ENCODE assay signal across 8 cellular contexts in the genomic region with DNA sequence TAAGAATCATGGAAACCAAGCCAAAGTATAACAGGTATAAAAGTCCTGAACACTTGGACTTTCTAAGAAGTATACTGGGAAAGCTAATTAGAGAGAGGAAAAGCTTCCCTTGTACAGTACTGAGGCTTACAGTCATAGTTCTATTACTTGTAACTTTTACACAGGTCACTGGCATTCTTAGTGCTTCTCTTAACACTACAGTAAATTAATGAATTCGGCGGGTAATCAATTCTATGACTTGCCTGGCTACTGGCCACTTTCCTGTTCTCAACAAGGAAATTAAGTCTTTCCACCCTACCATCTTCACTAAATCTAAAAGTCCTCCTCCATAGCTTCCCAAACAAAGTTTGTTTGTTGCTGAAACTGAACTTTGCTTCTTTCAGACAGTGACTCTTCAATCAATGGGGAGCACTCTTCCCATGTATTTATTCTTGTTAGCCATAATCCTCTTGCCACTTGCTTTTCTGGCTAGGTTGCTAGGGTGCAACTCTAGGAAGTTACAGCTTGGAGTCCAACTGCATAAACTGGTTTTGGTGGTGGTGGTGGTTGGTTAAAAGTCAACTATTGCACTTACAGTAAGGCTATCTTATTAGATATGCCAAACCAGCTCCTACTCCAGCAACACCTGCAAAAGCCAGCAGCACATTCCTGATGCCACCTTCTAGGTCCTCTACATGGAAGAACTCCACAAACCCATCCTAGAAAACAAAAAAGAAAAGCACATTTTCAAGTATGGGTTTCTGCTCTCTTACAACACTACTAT. TPM values are rescaled to one million over a fixed set of nuclear protein-coding genes. Genes with fewer than 3 reads are reported as not detected.
DNase-seq lines count a peak whose midpoint lies in the region; ATAC-seq, FAIRE-seq and TF ChIP-seq lines count a peak whose summit lies in the region.

No MANE protein-coding gene starts in this region.

- H4K20me1 ChIP-seq in HCT116 (ENCODE audit: insufficient read depth), result peaks cover 58% of the 10 kb centered on the region

- TF ChIP-seq CTCF in HCT116 (IDR thresholded peaks at IDR 0.05 in 2 of 3, conservative IDR thresholded peaks at IDR 0.05 in 1 of 3; ENCODE audit: borderline replicate concordance in 1 of 3, insufficient read depth in 1 of 3, low read depth in 2 of 3, low read length in 2 of 3) (no peak), WI38 (IDR thresholded peaks at IDR 0.05; ENCODE audit: low read depth, low read length) (no peak)

- H3K9me3 ChIP-seq in HCT116 (ENCODE audit: control insufficient read depth in 1 of 2, insufficient read depth in 1 of 2, low read depth in 1 of 2, low read length in 2 of 2), result no peaks in the 10 kb centered on the region
- no peaks in the 10 kb centered on the region for H3K9me3 ChIP-seq in right cardiac atrium (ENCODE audit: control insufficient read depth, low read length)
- no peaks in the 10 kb centered on the region for H3K9me3 ChIP-seq in small intestine (ENCODE audit: control insufficient read depth, low read depth)

- ATAC-seq in HCT116, result no peak
- ATAC-seq in right cardiac atrium, result no peak
- ATAC-seq in HG03175 (IDR thresholded peaks at IDR 0.05; ENCODE audit: unreplicated experiment), result no peak
- no peak for ATAC-seq in GM18520 (IDR thresholded peaks at IDR 0.05; ENCODE audit: unreplicated experiment)
- ATAC-seq in GM21529 (IDR thresholded peaks at IDR 0.05; ENCODE audit: unreplicated experiment), result no peak
- no peak for ATAC-seq in GM21367 (IDR thresholded peaks at IDR 0.05; ENCODE audit: unreplicated experiment)

- no peak overlapping the region for H2AFZ ChIP-seq in HCT116 (ENCODE audit: low read depth, low read length, poor library complexity, severe bottlenecking)

- no peak for TF ChIP-seq POLR2A in HCT116 (IDR thresholded peaks at IDR 0.05; ENCODE audit: borderline replicate concordance, extremely low read depth, insufficient read depth, insufficient read length)

- intact Hi-C loops in HCT116 (cut with micrococcal nuclease), result loop anchor here (5.0 kb wide), 1 partner anchor 400 kb away; no protein-coding TSS in a partner anchor
- intact Hi-C loops in right cardiac atrium (cut with DNase I), result loop anchor here in 2 of 4 donors (5.0 kb wide), 1 partner anchor 45 kb away; no protein-coding TSS in a partner anchor

- H3K27me3 ChIP-seq in HCT116 (ENCODE audit: insufficient read depth, low read length) (no peaks in the 10 kb centered on the region), right cardiac atrium (ENCODE audit: control insufficient read depth, insufficient read depth) (no peaks in the 10 kb centered on the region), small intestine (ENCODE audit: control insufficient read depth in 2 of 2, insufficient read depth in 2 of 2, low read length in 2 of 2) (no peaks in the 10 kb centered on the region)

- no peaks in the 10 kb centered on the region for H3K9me2 ChIP-seq in HCT116 (ENCODE audit: insufficient read depth)

- H3K36me3 ChIP-seq in HCT116 (ENCODE audit: control insufficient read depth in 1 of 2, insufficient read depth in 2 of 2, low read length in 2 of 2), result peaks cover 35 to 58% of the 10 kb centered on the region in 2 experiments
- H3K36me3 ChIP-seq in small intestine (ENCODE audit: control insufficient read depth in 2 of 2, insufficient read depth in 2 of 2, low read length in 2 of 2), result peaks cover 13 to 16% of the 10 kb centered on the region in 2 donors

- no TSS peak for BruUV-seq in HCT116 (replicated peaks; lab: Mats Ljungman, UMichigan)

- H3K4me1 ChIP-seq in HCT116 (ENCODE audit: control insufficient read depth in 1 of 2, insufficient read depth in 2 of 2, low read length in 2 of 2) (peaks cover 33 to 65% of the 10 kb centered on the region in 2 experiments), right cardiac atrium (ENCODE audit: control insufficient read depth, insufficient read depth, low read length) (peaks cover 7% of the 10 kb centered on the region), small intestine (ENCODE audit: control insufficient read depth in 2 of 2, insufficient read depth in 1 of 2, low read depth in 1 of 2, low read length in 1 of 2) (peaks cover 3 to 9% of the 10 kb centered on the region in 2 donors)

- RAD21 ChIA-PET in HCT116 (lab: Charles Lee; ENCODE audit: low non-redundant PET in 1 of 2, low total read pairs in 2 of 2, uncharacterized antibody in 2 of 2, unreplicated experiment in 2 of 2), result no interaction called here

- H3K4me2 ChIP-seq in HCT116 (ENCODE audit: low read length), result peak overlapping the region; percentile 86

- WGBS in right cardiac atrium, result 7% methylated on average over 2 of the region's 2 CpGs
- 0 to 12% (median 7%) methylated on average over 2 of the region's 2 CpGs for WGBS in small intestine, 3 donors

- POLR2A ChIA-PET in HCT116 (lab: Charles Lee), result interaction anchor here (1.5 to 1.6 kb wide), 3 partner anchors 9 to 28 kb away, joined by 3 to 5 read pairs (median 4); no protein-coding TSS in a partner anchor

- peak overlapping the region; percentile 71 to 80; a peak in 2 of 4 replicates for H3K4me3 ChIP-seq in HCT116 (replicated peaks in 1 of 2; ENCODE audit: low read depth in 1 of 2, low read length in 2 of 2)
- H3K4me3 ChIP-seq in WI38 (ENCODE audit: low read depth, low read length), result peak overlapping the region; percentile 95
- H3K4me3 ChIP-seq in right cardiac atrium (ENCODE audit: low read length), result peak overlapping the region; percentile 99
- peak overlapping the region; percentile 68 to 84 for H3K4me3 ChIP-seq in small intestine (ENCODE audit: low read depth in 1 of 2, low read length in 2 of 2)

- CTCF ChIA-PET in HCT116 (lab: Charles Lee), result no interaction called here

- H3K9ac ChIP-seq in HCT116 (ENCODE audit: low read length), result peak overlapping the region; percentile 86

- no peak for FAIRE-seq in small intestine (lab: Jason Lieb, UNC)

- TF ChIP-seq RAD21 in HCT116 (IDR thresholded peaks at IDR 0.05; ENCODE audit: low read depth), result no peak

- no peak overlapping the region for H3K27ac ChIP-seq in HCT116 (ENCODE audit: low read depth, low read length)
- peak overlapping the region; percentile 77 for H3K27ac ChIP-seq in right cardiac atrium (ENCODE audit: low read length)
- H3K27ac ChIP-seq in small intestine (ENCODE audit: low read depth in 1 of 2, low read length in 1 of 2), result peak overlapping the region; percentile 98 to 99

- DNase-seq in HCT116 (ENCODE audit: low read depth, low spot score), result no peak
- DNase-seq in right cardiac atrium, result no peak
- peak; percentile 46 for DNase-seq in small intestine

- H3K79me2 ChIP-seq in HCT116 (ENCODE audit: insufficient read depth, low read length), result peaks cover 82% of the 10 kb centered on the region

TF ChIP-seq in HCT116, 20 proteins besides CTCF, POLR2A, EP300 and RAD21:
- no peak for TF ChIP-seq CBX3 (IDR thresholded peaks at IDR 0.05; ENCODE audit: low read depth)
- TF ChIP-seq JUND (IDR thresholded peaks at IDR 0.05), result no peak
- no peak for TF ChIP-seq CEBPB (IDR thresholded peaks at IDR 0.05; ENCODE audit: low read depth)
- TF ChIP-seq SRF (IDR thresholded peaks at IDR 0.05; ENCODE audit: low read depth), result no peak

RNA-seq across cellular contexts. Expression of a gene that starts 2.4 kb away (rescaled TPM):
- 146 TPM for total RNA-seq in HCT116 (2021; ENCODE audit: unreplicated experiment)
- 91.8 and 97.3 TPM in 2 replicates for polyA plus RNA-seq in HCT116 (2012)
- 100 to 1,000 TPM in 1 of 4 donors, 10 to 100 TPM in 3; 65.5 to 130 (median 80.2) TPM for total RNA-seq in right cardiac atrium
- polyA plus RNA-seq in right cardiac atrium, result 78.7 TPM
- 100 to 1,000 TPM in 2 of 3 donors, 10 to 100 TPM in 1; 87.0 to 110 (median 101) TPM for polyA plus RNA-seq in small intestine

RNA-seq across cellular contexts. Expression of a gene that starts 27.8 kb away (rescaled TPM):
- total RNA-seq in HCT116 (2021; ENCODE audit: unreplicated experiment) (4.3 TPM), right cardiac atrium (10 to 100 TPM; 22.6 to 57.0 (median 37.2) TPM)
- 2.5 and 4.3 TPM in 2 replicates for polyA plus RNA-seq in HCT116 (2012)
- polyA plus RNA-seq in right cardiac atrium (26.3 TPM), small intestine (10 to 100 TPM in 1 of 3 donors, under 1 TPM in 2; 0.27 to 16.1 (median 0.45) TPM)

RNA-seq across cellular contexts. Expression of a gene that starts 52.4 kb away (rescaled TPM):
- total RNA-seq in HCT116 (2021; ENCODE audit: unreplicated experiment), result 130 TPM
- polyA plus RNA-seq in HCT116 (2012), result 73.2 and 101 TPM in 2 replicates
- 100 to 1,000 TPM; 111 to 122 (median 118) TPM for total RNA-seq in right cardiac atrium
- 81.6 TPM for polyA plus RNA-seq in right cardiac atrium
- 100 to 1,000 TPM; 143 to 188 (median 160) TPM for polyA plus RNA-seq in small intestine
